Comparison of ENCODE assay signal across 1 cellular context in the genomic region with DNA sequence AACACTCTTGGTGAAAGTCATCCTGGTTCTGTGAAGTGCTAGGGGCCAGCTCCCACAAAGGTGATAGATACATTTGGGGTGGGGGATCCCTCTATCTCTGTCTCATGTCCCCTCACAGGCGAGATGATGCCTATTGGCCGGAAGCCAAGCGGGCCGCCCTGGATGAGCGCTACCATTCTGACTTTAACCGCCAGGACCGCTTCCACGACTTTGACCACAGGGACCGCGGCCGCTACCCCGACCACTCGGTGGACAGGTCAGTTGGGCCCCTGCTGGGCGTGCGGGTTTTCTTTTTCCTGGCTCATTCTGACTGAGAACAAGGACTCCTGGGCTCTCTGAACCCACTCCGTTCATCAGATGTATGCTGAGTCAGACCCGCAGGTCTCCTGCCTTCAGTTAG.
A peak's percentile ranks its signal among the peaks of the same experiment; 100 is the strongest.
TF ChIP-seq lines count a peak whose summit lies in the region.

No MANE protein-coding gene starts in this region.

TF ChIP-seq in K562, 482 proteins besides CTCF, POLR2A, EP300 and RAD21:
- peak; percentile 37; the same call in 1 of the 2 replicates for TF ChIP-seq NFIC (IDR thresholded peaks at IDR 0.05)
- no peak for TF ChIP-seq ZNF583 (CRISPR knock-in tag; IDR thresholded peaks at IDR 0.05)
- TF ChIP-seq, protein P1, sequence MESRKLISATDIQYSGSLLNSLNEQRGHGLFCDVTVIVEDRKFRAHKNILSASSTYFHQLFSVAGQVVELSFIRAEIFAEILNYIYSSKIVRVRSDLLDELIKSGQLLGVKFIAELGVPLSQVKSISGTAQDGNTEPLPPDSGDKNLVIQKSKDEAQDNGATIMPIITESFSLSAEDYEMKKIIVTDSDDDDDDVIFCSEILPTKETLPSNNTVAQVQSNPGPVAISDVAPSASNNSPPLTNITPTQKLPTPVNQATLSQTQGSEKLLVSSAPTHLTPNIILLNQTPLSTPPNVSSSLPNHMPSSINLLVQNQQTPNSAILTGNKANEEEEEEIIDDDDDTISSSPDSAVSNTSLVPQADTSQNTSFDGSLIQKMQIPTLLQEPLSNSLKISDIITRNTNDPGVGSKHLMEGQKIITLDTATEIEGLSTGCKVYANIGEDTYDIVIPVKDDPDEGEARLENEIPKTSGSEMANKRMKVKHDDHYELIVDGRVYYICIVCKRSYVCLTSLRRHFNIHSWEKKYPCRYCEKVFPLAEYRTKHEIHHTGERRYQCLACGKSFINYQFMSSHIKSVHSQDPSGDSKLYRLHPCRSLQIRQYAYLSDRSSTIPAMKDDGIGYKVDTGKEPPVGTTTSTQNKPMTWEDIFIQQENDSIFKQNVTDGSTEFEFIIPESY (CRISPR knock-in tag; IDR thresholded peaks at IDR 0.05) = peak; percentile 86
